ENCODE assay signal across 1 cellular context in the genomic region with DNA sequence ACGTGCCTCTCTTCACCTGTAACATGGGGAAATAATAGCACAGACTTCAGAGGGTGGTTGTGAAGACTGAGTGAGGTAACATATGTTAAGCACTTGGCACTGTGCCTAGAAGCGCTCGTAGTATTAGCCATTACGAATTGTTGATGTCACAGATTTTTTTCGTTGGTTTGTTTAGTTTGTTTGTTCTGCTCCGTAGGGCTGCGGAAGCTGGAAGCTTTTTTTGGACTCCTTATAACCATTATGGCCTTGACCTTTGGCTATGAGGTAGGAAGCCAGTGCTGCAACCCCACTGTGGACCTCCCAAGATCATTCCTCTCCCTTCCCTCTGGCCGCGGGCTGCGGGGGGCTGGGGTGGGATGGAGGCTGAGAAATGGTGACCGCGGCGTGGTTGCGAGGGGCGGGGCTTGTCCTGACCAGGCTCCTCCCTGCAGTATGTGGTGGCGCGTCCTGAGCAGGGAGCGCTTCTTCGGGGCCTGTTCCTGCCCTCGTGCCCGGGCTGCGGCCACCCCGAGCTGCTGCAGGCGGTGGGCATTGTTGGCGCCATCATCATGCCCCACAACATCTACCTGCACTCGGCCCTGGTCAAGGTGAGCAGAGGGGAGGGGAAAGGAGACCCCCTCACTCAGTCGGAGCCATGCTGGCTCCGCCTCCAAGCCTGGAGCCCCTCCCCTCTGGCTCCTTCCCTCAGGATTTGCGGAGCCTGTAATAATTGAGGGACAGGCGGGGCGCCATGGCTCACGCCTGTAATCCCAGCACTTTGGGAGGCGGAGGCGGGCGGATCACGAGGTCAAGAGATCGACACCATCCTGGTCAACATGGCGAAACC.
TF ChIP-seq lines count a peak whose summit lies in the region.

No MANE protein-coding gene starts in this region.

TF ChIP-seq in HepG2, 621 proteins besides CTCF, POLR2A, EP300 and RAD21 (continued from another document and continues in another):
- TF ChIP-seq, protein P1, sequence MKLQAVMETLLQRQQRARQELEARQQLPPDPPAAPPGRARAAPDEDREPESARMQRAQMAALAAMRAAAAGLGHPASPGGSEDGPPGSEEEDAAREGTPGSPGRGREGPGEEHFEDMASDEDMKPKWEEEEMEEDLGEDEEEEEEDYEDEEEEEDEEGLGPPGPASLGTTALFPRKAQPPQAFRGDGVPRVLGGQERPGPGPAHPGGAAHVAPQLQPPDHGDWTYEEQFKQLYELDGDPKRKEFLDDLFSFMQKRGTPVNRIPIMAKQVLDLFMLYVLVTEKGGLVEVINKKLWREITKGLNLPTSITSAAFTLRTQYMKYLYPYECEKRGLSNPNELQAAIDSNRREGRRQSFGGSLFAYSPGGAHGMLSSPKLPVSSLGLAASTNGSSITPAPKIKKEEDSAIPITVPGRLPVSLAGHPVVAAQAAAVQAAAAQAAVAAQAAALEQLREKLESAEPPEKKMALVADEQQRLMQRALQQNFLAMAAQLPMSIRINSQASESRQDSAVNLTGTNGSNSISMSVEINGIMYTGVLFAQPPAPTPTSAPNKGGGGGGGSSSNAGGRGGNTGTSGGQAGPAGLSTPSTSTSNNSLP (IDR thresholded peaks at IDR 0.05; ENCODE audit: low read depth, low read length) = no peak
- TF ChIP-seq, protein P2, sequence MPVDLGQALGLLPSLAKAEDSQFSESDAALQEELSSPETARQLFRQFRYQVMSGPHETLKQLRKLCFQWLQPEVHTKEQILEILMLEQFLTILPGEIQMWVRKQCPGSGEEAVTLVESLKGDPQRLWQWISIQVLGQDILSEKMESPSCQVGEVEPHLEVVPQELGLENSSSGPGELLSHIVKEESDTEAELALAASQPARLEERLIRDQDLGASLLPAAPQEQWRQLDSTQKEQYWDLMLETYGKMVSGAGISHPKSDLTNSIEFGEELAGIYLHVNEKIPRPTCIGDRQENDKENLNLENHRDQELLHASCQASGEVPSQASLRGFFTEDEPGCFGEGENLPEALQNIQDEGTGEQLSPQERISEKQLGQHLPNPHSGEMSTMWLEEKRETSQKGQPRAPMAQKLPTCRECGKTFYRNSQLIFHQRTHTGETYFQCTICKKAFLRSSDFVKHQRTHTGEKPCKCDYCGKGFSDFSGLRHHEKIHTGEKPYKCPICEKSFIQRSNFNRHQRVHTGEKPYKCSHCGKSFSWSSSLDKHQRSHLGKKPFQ (CRISPR knock-in tag; IDR thresholded peaks at IDR 0.05; ENCODE audit: insufficient replicate concordance) = no peak
- TF ChIP-seq ZNF598 (CRISPR knock-in tag; IDR thresholded peaks at IDR 0.05; ENCODE audit: borderline replicate concordance) (no peak), ZNF317 (CRISPR knock-in tag; IDR thresholded peaks at IDR 0.05) (no peak), ZMYM4 (CRISPR knock-in tag; IDR thresholded peaks at IDR 0.05) (no peak; the same call in 1 of the 2 replicates), PHF21A (CRISPR knock-in tag; IDR thresholded peaks at IDR 0.05) (no peak), ZNF713 (CRISPR knock-in tag; IDR thresholded peaks at IDR 0.05) (no peak), SIX4 (CRISPR knock-in tag; IDR thresholded peaks at IDR 0.05) (no peak), JUNB (CRISPR knock-in tag; IDR thresholded peaks at IDR 0.05; ENCODE audit: borderline replicate concordance) (no peak), FOXA1 (IDR thresholded peaks at IDR 0.05) (no peak), FOXA1 (CRISPR knock-in tag; IDR thresholded peaks at IDR 0.05) (no peak), GLI4 (CRISPR knock-in tag; IDR thresholded peaks at IDR 0.05; ENCODE audit: borderline replicate concordance) (no peak), ZNF460 (CRISPR knock-in tag; IDR thresholded peaks at IDR 0.05; ENCODE audit: borderline replicate concordance) (no peak), PRMT3 (CRISPR knock-in tag; IDR thresholded peaks at IDR 0.05; ENCODE audit: borderline replicate concordance, low read depth) (no peak), ZNF562 (CRISPR knock-in tag; IDR thresholded peaks at IDR 0.05; ENCODE audit: borderline replicate concordance) (no peak), ZNF678 (CRISPR knock-in tag; IDR thresholded peaks at IDR 0.05) (no peak), TBX3 (IDR thresholded peaks at IDR 0.05; ENCODE audit: borderline replicate concordance) (no peak), ZNF432 (CRISPR knock-in tag; IDR thresholded peaks at IDR 0.05; ENCODE audit: borderline replicate concordance) (no peak), ZFP41 (CRISPR knock-in tag; IDR thresholded peaks at IDR 0.05; ENCODE audit: borderline replicate concordance) (no peak), ISX (CRISPR knock-in tag; conservative IDR thresholded peaks at IDR 0.05) (no peak), ZNF782 (CRISPR knock-in tag; IDR thresholded peaks at IDR 0.05; ENCODE audit: borderline replicate concordance) (peak; percentile 50; the same call in 1 of the 2 replicates), FOXO1 (CRISPR knock-in tag; IDR thresholded peaks at IDR 0.05) (no peak), PCBP2 (optimal IDR thresholded peaks at IDR 0.05; ENCODE audit: low read depth, low read length, poor library complexity, severe bottlenecking) (no peak), THAP11 (CRISPR knock-in tag; IDR thresholded peaks at IDR 0.05) (0 out of 2 replicates have a peak, but pooled peaks have one; percentile 14), TMF1 (CRISPR knock-in tag; IDR thresholded peaks at IDR 0.05; ENCODE audit: low read depth) (no peak), BRCA1 (CRISPR knock-in tag; IDR thresholded peaks at IDR 0.05) (no peak), ZNF605 (CRISPR knock-in tag; IDR thresholded peaks at IDR 0.05) (0 out of 2 replicates have a peak, but pooled peaks have one; percentile 1), GABPA (IDR thresholded peaks at IDR 0.05; ENCODE audit: low read depth, low read length) (no peak), GABPA (CRISPR knock-in tag; IDR thresholded peaks at IDR 0.05; ENCODE audit: low read depth) (peak; percentile 56), ZNF747 (CRISPR knock-in tag; IDR thresholded peaks at IDR 0.05; ENCODE audit: borderline replicate concordance) (no peak), ZNF790 (CRISPR knock-in tag; IDR thresholded peaks at IDR 0.05; ENCODE audit: borderline replicate concordance) (0 out of 2 replicates have a peak, but pooled peaks have one; percentile 11), ZNF12 (CRISPR knock-in tag; IDR thresholded peaks at IDR 0.05) (no peak; the same call in 1 of the 2 replicates), DMAP1 (CRISPR knock-in tag; IDR thresholded peaks at IDR 0.05) (no peak), JUN (CRISPR knock-in tag; IDR thresholded peaks at IDR 0.05) (no peak; the same call in 1 of the 2 replicates), ZNF10 (CRISPR knock-in tag; IDR thresholded peaks at IDR 0.05; ENCODE audit: borderline replicate concordance, low read depth) (no peak), ZFX (CRISPR knock-in tag; IDR thresholded peaks at IDR 0.05; ENCODE audit: low read depth) (peak; percentile 7; the same call in 1 of the 2 replicates), ZNF292 (CRISPR knock-in tag; IDR thresholded peaks at IDR 0.05; ENCODE audit: borderline replicate concordance, low read depth) (no peak), ZSCAN29 (CRISPR knock-in tag; conservative IDR thresholded peaks at IDR 0.05) (no peak), NCOA2 (CRISPR knock-in tag; IDR thresholded peaks at IDR 0.05) (peak; percentile 34; the same call in 1 of the 2 replicates), MBD4 (IDR thresholded peaks at IDR 0.05; ENCODE audit: borderline replicate concordance, low read length) (no peak), MEF2D (CRISPR knock-in tag; IDR thresholded peaks at IDR 0.05) (peak; percentile 96)
- TF ChIP-seq, protein P3, sequence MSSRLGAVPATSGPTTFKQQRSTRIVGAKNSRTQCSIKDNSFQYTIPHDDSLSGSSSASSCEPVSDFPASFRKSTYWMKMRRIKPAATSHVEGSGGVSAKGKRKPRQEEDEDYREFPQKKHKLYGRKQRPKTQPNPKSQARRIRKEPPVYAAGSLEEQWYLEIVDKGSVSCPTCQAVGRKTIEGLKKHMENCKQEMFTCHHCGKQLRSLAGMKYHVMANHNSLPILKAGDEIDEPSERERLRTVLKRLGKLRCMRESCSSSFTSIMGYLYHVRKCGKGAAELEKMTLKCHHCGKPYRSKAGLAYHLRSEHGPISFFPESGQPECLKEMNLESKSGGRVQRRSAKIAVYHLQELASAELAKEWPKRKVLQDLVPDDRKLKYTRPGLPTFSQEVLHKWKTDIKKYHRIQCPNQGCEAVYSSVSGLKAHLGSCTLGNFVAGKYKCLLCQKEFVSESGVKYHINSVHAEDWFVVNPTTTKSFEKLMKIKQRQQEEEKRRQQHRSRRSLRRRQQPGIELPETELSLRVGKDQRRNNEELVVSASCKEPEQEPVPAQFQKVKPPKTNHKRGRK (CRISPR knock-in tag; IDR thresholded peaks at IDR 0.05) = no peak
- TF ChIP-seq, protein P4, sequence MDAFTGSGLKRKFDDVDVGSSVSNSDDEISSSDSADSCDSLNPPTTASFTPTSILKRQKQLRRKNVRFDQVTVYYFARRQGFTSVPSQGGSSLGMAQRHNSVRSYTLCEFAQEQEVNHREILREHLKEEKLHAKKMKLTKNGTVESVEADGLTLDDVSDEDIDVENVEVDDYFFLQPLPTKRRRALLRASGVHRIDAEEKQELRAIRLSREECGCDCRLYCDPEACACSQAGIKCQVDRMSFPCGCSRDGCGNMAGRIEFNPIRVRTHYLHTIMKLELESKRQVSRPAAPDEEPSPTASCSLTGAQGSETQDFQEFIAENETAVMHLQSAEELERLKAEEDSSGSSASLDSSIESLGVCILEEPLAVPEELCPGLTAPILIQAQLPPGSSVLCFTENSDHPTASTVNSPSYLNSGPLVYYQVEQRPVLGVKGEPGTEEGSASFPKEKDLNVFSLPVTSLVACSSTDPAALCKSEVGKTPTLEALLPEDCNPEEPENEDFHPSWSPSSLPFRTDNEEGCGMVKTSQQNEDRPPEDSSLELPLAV (CRISPR knock-in tag; conservative IDR thresholded peaks at IDR 0.05; ENCODE audit: low read depth) = no peak
- TF ChIP-seq, protein P5, sequence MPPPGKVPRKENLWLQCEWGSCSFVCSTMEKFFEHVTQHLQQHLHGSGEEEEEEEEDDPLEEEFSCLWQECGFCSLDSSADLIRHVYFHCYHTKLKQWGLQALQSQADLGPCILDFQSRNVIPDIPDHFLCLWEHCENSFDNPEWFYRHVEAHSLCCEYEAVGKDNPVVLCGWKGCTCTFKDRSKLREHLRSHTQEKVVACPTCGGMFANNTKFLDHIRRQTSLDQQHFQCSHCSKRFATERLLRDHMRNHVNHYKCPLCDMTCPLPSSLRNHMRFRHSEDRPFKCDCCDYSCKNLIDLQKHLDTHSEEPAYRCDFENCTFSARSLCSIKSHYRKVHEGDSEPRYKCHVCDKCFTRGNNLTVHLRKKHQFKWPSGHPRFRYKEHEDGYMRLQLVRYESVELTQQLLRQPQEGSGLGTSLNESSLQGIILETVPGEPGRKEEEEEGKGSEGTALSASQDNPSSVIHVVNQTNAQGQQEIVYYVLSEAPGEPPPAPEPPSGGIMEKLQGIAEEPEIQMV (CRISPR knock-in tag; IDR thresholded peaks at IDR 0.05; ENCODE audit: low read depth) = no peak
- TF ChIP-seq, protein P6, sequence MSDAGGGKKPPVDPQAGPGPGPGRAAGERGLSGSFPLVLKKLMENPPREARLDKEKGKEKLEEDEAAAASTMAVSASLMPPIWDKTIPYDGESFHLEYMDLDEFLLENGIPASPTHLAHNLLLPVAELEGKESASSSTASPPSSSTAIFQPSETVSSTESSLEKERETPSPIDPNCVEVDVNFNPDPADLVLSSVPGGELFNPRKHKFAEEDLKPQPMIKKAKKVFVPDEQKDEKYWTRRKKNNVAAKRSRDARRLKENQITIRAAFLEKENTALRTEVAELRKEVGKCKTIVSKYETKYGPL (CRISPR knock-in tag; IDR thresholded peaks at IDR 0.05) = no peak
- TF ChIP-seq, protein P7, sequence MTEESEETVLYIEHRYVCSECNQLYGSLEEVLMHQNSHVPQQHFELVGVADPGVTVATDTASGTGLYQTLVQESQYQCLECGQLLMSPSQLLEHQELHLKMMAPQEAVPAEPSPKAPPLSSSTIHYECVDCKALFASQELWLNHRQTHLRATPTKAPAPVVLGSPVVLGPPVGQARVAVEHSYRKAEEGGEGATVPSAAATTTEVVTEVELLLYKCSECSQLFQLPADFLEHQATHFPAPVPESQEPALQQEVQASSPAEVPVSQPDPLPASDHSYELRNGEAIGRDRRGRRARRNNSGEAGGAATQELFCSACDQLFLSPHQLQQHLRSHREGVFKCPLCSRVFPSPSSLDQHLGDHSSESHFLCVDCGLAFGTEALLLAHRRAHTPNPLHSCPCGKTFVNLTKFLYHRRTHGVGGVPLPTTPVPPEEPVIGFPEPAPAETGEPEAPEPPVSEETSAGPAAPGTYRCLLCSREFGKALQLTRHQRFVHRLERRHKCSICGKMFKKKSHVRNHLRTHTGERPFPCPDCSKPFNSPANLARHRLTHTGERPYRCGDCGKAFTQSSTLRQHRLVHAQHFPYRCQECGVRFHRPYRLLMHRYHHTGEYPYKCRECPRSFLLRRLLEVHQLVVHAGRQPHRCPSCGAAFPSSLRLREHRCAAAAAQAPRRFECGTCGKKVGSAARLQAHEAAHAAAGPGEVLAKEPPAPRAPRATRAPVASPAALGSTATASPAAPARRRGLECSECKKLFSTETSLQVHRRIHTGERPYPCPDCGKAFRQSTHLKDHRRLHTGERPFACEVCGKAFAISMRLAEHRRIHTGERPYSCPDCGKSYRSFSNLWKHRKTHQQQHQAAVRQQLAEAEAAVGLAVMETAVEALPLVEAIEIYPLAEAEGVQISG (CRISPR knock-in tag; IDR thresholded peaks at IDR 0.05) = no peak
- TF ChIP-seq, protein P8, sequence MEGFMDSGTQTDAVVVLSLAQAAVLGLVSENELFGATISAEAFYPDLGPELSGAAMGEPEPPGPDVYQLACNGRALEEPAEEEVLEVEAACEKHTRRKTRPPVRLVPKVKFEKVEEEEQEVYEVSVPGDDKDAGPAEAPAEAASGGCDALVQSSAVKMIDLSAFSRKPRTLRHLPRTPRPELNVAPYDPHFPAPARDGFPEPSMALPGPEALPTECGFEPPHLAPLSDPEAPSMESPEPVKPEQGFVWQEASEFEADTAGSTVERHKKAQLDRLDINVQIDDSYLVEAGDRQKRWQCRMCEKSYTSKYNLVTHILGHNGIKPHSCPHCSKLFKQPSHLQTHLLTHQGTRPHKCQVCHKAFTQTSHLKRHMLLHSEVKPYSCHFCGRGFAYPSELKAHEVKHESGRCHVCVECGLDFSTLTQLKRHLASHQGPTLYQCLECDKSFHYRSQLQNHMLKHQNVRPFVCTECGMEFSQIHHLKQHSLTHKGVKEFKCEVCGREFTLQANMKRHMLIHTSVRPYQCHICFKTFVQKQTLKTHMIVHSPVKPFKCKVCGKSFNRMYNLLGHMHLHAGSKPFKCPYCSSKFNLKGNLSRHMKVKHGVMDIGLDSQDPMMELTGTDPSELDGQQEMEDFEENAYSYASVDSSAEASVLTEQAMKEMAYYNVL (CRISPR knock-in tag; IDR thresholded peaks at IDR 0.05; ENCODE audit: borderline replicate concordance) = no peak
